Comparison of ENCODE assay signal across 8 cellular contexts in the genomic region with DNA sequence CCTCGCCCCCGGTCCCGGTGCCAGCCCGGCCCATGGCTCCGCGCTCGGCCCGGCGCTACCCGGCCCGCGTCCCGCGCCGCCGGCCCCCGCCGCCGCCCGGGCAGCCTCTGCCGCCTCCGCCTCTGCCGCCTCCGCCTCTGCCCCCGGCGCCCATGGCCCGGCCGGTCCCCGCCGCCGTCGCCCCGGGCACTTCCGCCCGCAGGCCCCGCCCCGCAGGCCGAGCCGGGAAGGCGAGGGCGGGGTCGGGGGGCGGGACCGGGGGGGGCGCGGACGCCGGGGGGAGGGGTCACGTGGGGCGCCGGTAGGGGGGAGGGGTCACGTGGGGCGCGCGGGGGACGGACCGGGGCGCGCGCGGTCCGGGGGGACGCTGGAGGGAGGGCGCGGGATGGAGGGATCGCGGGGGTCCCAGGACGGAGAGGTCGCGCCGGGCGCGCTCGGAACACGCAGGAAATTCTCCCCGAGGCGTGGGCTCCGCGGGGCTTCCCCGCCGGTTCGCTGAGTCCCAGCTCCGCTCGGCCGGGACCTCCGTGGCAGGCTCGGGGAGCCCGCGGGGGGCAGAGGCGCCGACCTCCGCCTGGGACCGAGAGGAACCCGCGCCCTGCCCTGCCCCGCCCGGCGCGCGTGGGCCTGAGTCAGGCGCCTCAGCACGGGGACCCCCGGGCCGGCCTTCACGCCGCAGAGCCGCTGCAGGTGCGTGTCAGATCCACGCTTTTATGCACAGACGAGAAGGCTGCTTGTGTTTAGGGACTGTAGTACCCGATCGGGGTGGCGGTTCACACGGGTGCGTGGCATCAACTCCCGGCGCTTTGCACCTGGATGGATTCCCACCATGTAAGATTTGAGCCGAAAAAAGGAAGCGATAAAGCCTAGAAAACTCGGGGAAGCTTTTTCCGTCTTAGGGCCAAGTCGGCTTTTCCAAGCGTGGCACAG. TPM values are rescaled to one million over a fixed set of nuclear protein-coding genes. Genes with fewer than 3 reads are reported as not detected.
DNase-seq lines count a peak whose midpoint lies in the region; ATAC-seq and TF ChIP-seq lines count a peak whose summit lies in the region.

A gene with protein sequence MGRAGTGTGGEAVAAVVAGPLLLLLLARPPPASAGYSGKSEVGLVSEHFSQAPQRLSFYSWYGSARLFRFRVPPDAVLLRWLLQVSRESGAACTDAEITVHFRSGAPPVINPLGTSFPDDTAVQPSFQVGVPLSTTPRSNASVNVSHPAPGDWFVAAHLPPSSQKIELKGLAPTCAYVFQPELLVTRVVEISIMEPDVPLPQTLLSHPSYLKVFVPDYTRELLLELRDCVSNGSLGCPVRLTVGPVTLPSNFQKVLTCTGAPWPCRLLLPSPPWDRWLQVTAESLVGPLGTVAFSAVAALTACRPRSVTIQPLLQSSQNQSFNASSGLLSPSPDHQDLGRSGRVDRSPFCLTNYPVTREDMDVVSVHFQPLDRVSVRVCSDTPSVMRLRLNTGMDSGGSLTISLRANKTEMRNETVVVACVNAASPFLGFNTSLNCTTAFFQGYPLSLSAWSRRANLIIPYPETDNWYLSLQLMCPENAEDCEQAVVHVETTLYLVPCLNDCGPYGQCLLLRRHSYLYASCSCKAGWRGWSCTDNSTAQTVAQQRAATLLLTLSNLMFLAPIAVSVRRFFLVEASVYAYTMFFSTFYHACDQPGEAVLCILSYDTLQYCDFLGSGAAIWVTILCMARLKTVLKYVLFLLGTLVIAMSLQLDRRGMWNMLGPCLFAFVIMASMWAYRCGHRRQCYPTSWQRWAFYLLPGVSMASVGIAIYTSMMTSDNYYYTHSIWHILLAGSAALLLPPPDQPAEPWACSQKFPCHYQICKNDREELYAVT (minus strand): TSS at position 191 of the 930 bp plus-strand sequence. CDS start 157 bp downstream, at position 34.

- peaks cover 31% of the 10 kb centered on the region for H3K79me2 ChIP-seq in hepatocyte

- DNase-seq in AG08396 (ENCODE audit: low spot score), result peak; percentile 95
- DNase-seq in HK-2 (ENCODE audit: unreplicated experiment), result peak; percentile 45
- peak in 46 of 58 donors; percentile 11 to 76 (median 58) for DNase-seq in anterior cingulate cortex (lab: John Stamatoyannopoulos, UW)
- DNase-seq in hepatocyte (ENCODE audit: low spot score), result peak; percentile 89
- no peak for DNase-seq in GOT3 (lab: John Stamatoyannopoulos, UW)

- H3K9me3 ChIP-seq in hepatocyte (ENCODE audit: low read depth), result no peaks in the 10 kb centered on the region

- no peaks in the 10 kb centered on the region for H3K27me3 ChIP-seq in hepatocyte
- H3K27me3 ChIP-seq in rectal smooth muscle tissue (ENCODE audit: control insufficient read depth, insufficient read depth, low read length), result no peaks in the 10 kb centered on the region

- peak; percentile 53 for ATAC-seq in GM19023 (IDR thresholded peaks at IDR 0.05; ENCODE audit: unreplicated experiment)

- H3K4me2 ChIP-seq in hepatocyte, result peak within 1 kb of the TSS; percentile 98

- H3K9ac ChIP-seq in rectal smooth muscle tissue (ENCODE audit: low read length), result peak within 1 kb of the TSS; percentile 45

- H2AFZ ChIP-seq in hepatocyte, result peak within 1 kb of the TSS; percentile 63

- intact Hi-C loops in T-helper 1 cell treated with Interleukin-12 subunit alpha and Interleukin-12 subunit beta and Interleukin-4 antibody, amounts not matched to agents 30 ng/mL and 1 ng/mL, for 36 hours (cut with micrococcal nuclease), result loop anchor here (1.0 to 10.0 kb wide), 5 partner anchors 12 to 283 kb away; a partner anchor contains a TSS

- peaks cover 8% of the 10 kb centered on the region for H4K20me1 ChIP-seq in hepatocyte (ENCODE audit: insufficient read depth, poor library complexity, severe bottlenecking)

- H3K36me3 ChIP-seq in hepatocyte (replicated peaks; ENCODE audit: insufficient read depth, low read depth) (no peaks in the 10 kb centered on the region), rectal smooth muscle tissue (ENCODE audit: control insufficient read depth, insufficient read depth, low read length) (no peaks in the 10 kb centered on the region)

- 2% methylated on average over 35 of the region's 123 CpGs for WGBS in hepatocyte (ENCODE audit: low lambda C conversion rate, missing lambda C conversion rate)

- H3K9me2 ChIP-seq in hepatocyte (replicated peaks; ENCODE audit: insufficient read depth), result no peaks in the 10 kb centered on the region

- H3K4me3 ChIP-seq in hepatocyte (peak within 1 kb of the TSS; percentile 98), rectal smooth muscle tissue (ENCODE audit: low read length) (peak within 1 kb of the TSS; percentile 88)

- TF ChIP-seq CTCF in hepatocyte (IDR thresholded peaks at IDR 0.05; ENCODE audit: poor library complexity), result no peak

- H3K4me1 ChIP-seq in hepatocyte (ENCODE audit: insufficient read depth) (peaks cover 30% of the 10 kb centered on the region), rectal smooth muscle tissue (ENCODE audit: control insufficient read depth, insufficient read depth, low read length) (peaks cover 4% of the 10 kb centered on the region)

- H3K27ac ChIP-seq in hepatocyte, result peak within 1 kb of the TSS; percentile 96
- peak within 1 kb of the TSS; percentile 70 for H3K27ac ChIP-seq in rectal smooth muscle tissue (ENCODE audit: low read depth, low read length)

RNA-seq across cellular contexts. Expression of the gene that starts here (rescaled TPM):
- 37.9 and 38.2 TPM in 2 replicates for total RNA-seq in T-helper 1 cell treated with Interleukin-12 subunit alpha and Interleukin-12 subunit beta and Interleukin-4 antibody, amounts not matched to agents 30 ng/mL and 1 ng/mL, for 36 hours
- total RNA-seq in hepatocyte, result 130 and 133 TPM in 2 replicates
- 205 and 229 TPM in 2 replicates for polyA plus RNA-seq in hepatocyte
